In genomic region chr2:26735096-26735495, GRCh38 we compare ENCODE assay signal across 1 cellular context.
TF ChIP-seq lines count a peak whose summit lies in the region.

No MANE protein-coding gene starts in this region.

TF ChIP-seq in IMR-90, 13 proteins besides CTCF, POLR2A, EP300 and RAD21 (continued from another document):
- TF ChIP-seq RCOR1 (IDR thresholded peaks at IDR 0.05; ENCODE audit: insufficient replicate concordance, low read length): no peak
